In the genomic region with DNA sequence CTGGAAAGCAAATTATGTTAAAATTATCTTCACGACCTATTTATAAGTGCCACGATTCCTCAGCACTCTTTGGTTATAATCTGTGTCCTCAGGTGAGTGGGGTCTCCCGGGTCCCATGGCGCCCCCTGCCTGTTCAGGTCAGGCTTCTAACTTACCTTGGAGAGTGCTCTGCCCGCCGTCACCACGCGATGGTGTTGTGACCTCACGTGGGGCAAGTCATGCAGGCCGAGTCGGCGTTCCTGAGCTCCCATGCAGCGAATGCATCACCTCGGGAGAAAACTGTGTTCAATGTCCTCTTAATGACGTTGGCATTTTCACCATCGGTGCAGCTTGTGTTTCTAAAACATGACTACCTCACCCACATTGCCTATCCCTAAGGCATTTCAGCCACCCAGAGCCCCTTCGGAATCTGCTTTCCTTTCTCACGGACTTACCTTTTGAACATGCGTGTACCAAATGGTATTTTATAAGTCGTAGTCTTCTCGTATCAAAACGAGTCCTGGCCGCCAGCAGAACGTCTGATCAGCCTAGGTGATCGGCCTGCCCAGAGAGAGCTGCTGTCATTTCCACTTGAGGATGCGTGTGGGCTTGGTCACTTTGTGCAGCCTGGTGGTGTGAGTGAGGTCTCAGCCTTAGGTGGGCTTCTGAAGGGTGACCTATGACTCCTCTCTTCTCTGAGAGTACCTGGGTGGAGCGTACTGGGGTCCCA, we compare ENCODE assay signal across 2 cellular contexts.
TF ChIP-seq lines count a peak whose summit lies in the region.

No MANE protein-coding gene starts in this region.

TF ChIP-seq in A549, 52 proteins besides CTCF, POLR2A, EP300 and RAD21 (continued from another document):
- TF ChIP-seq FOSL2 (IDR thresholded peaks at IDR 0.05) (no peak), FOSL2 (CRISPR knock-in tag; IDR thresholded peaks at IDR 0.05) (no peak), BHLHE40 (IDR thresholded peaks at IDR 0.05; ENCODE audit: low read depth, low read length) (no peak), CHD4 (IDR thresholded peaks at IDR 0.05; ENCODE audit: borderline replicate concordance) (no peak), RNF2 (IDR thresholded peaks at IDR 0.05; ENCODE audit: borderline replicate concordance, low read depth) (no peak), HOXB5 (CRISPR knock-in tag; IDR thresholded peaks at IDR 0.05) (no peak), SMC3 (IDR thresholded peaks at IDR 0.05) (no peak), MAZ (IDR thresholded peaks at IDR 0.05; ENCODE audit: borderline replicate concordance, low read depth, low read length) (no peak), ZSCAN20 (CRISPR knock-in tag; IDR thresholded peaks at IDR 0.05) (no peak), HEYL (CRISPR knock-in tag; IDR thresholded peaks at IDR 0.05) (no peak), SREBF2 (IDR thresholded peaks at IDR 0.05) (no peak), CHD2 (IDR thresholded peaks at IDR 0.05; ENCODE audit: low read length, partially characterized antibody) (no peak)
- TF ChIP-seq, protein P1, sequence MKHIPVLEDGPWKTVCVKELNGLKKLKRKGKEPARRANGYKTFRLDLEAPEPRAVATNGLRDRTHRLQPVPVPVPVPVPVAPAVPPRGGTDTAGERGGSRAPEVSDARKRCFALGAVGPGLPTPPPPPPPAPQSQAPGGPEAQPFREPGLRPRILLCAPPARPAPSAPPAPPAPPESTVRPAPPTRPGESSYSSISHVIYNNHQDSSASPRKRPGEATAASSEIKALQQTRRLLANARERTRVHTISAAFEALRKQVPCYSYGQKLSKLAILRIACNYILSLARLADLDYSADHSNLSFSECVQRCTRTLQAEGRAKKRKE (CRISPR knock-in tag; IDR thresholded peaks at IDR 0.05; ENCODE audit: low read depth): no peak
- TF ChIP-seq, protein P2, sequence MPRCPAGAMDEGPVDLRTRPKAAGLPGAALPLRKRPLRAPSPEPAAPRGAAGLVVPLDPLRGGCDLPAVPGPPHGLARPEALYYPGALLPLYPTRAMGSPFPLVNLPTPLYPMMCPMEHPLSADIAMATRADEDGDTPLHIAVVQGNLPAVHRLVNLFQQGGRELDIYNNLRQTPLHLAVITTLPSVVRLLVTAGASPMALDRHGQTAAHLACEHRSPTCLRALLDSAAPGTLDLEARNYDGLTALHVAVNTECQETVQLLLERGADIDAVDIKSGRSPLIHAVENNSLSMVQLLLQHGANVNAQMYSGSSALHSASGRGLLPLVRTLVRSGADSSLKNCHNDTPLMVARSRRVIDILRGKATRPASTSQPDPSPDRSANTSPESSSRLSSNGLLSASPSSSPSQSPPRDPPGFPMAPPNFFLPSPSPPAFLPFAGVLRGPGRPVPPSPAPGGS (IDR thresholded peaks at IDR 0.05): no peak
- TF ChIP-seq, protein P3, sequence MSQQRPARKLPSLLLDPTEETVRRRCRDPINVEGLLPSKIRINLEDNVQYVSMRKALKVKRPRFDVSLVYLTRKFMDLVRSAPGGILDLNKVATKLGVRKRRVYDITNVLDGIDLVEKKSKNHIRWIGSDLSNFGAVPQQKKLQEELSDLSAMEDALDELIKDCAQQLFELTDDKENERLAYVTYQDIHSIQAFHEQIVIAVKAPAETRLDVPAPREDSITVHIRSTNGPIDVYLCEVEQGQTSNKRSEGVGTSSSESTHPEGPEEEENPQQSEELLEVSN (IDR thresholded peaks at IDR 0.05; ENCODE audit: borderline replicate concordance, low read depth): no peak
- TF ChIP-seq, protein P4, sequence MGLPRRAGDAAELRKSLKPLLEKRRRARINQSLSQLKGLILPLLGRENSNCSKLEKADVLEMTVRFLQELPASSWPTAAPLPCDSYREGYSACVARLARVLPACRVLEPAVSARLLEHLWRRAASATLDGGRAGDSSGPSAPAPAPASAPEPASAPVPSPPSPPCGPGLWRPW (IDR thresholded peaks at IDR 0.05): no peak
- TF ChIP-seq, protein P5, sequence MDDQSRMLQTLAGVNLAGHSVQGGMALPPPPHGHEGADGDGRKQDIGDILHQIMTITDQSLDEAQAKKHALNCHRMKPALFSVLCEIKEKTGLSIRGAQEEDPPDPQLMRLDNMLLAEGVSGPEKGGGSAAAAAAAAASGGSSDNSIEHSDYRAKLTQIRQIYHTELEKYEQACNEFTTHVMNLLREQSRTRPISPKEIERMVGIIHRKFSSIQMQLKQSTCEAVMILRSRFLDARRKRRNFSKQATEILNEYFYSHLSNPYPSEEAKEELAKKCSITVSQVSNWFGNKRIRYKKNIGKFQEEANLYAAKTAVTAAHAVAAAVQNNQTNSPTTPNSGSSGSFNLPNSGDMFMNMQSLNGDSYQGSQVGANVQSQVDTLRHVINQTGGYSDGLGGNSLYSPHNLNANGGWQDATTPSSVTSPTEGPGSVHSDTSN (IDR thresholded peaks at IDR 0.05): no peak

TF ChIP-seq in HepG2, 621 proteins besides CTCF, POLR2A, EP300 and RAD21 (continued from another document and continues in another):
- TF ChIP-seq ZNF550 (CRISPR knock-in tag; IDR thresholded peaks at IDR 0.05; ENCODE audit: borderline replicate concordance) (no peak), U2AF1 (optimal IDR thresholded peaks at IDR 0.05; ENCODE audit: low read depth, low read length) (no peak), MXI1 (IDR thresholded peaks at IDR 0.05; ENCODE audit: borderline replicate concordance, low read depth, low read length) (no peak), STAG1 (CRISPR knock-in tag; IDR thresholded peaks at IDR 0.05) (peak; percentile 63), CBX2 (IDR thresholded peaks at IDR 0.05; ENCODE audit: low read depth, low read length) (no peak), CBX2 (CRISPR knock-in tag; IDR thresholded peaks at IDR 0.05; ENCODE audit: low read depth) (no peak), ZFY (CRISPR knock-in tag; IDR thresholded peaks at IDR 0.05) (0 out of 2 replicates have a peak, but pooled peaks have one; percentile 12), ZFP1 (CRISPR knock-in tag; IDR thresholded peaks at IDR 0.05) (no peak), HOXA3 (CRISPR knock-in tag; IDR thresholded peaks at IDR 0.05) (peak; percentile 21; the same call in 1 of the 2 replicates), SALL1 (CRISPR knock-in tag; IDR thresholded peaks at IDR 0.05) (peak; percentile 13; the same call in 1 of the 2 replicates), TCF7 (IDR thresholded peaks at IDR 0.05; ENCODE audit: low read depth) (no peak), ZSCAN12 (CRISPR knock-in tag; IDR thresholded peaks at IDR 0.05) (no peak)
- TF ChIP-seq, protein P6, sequence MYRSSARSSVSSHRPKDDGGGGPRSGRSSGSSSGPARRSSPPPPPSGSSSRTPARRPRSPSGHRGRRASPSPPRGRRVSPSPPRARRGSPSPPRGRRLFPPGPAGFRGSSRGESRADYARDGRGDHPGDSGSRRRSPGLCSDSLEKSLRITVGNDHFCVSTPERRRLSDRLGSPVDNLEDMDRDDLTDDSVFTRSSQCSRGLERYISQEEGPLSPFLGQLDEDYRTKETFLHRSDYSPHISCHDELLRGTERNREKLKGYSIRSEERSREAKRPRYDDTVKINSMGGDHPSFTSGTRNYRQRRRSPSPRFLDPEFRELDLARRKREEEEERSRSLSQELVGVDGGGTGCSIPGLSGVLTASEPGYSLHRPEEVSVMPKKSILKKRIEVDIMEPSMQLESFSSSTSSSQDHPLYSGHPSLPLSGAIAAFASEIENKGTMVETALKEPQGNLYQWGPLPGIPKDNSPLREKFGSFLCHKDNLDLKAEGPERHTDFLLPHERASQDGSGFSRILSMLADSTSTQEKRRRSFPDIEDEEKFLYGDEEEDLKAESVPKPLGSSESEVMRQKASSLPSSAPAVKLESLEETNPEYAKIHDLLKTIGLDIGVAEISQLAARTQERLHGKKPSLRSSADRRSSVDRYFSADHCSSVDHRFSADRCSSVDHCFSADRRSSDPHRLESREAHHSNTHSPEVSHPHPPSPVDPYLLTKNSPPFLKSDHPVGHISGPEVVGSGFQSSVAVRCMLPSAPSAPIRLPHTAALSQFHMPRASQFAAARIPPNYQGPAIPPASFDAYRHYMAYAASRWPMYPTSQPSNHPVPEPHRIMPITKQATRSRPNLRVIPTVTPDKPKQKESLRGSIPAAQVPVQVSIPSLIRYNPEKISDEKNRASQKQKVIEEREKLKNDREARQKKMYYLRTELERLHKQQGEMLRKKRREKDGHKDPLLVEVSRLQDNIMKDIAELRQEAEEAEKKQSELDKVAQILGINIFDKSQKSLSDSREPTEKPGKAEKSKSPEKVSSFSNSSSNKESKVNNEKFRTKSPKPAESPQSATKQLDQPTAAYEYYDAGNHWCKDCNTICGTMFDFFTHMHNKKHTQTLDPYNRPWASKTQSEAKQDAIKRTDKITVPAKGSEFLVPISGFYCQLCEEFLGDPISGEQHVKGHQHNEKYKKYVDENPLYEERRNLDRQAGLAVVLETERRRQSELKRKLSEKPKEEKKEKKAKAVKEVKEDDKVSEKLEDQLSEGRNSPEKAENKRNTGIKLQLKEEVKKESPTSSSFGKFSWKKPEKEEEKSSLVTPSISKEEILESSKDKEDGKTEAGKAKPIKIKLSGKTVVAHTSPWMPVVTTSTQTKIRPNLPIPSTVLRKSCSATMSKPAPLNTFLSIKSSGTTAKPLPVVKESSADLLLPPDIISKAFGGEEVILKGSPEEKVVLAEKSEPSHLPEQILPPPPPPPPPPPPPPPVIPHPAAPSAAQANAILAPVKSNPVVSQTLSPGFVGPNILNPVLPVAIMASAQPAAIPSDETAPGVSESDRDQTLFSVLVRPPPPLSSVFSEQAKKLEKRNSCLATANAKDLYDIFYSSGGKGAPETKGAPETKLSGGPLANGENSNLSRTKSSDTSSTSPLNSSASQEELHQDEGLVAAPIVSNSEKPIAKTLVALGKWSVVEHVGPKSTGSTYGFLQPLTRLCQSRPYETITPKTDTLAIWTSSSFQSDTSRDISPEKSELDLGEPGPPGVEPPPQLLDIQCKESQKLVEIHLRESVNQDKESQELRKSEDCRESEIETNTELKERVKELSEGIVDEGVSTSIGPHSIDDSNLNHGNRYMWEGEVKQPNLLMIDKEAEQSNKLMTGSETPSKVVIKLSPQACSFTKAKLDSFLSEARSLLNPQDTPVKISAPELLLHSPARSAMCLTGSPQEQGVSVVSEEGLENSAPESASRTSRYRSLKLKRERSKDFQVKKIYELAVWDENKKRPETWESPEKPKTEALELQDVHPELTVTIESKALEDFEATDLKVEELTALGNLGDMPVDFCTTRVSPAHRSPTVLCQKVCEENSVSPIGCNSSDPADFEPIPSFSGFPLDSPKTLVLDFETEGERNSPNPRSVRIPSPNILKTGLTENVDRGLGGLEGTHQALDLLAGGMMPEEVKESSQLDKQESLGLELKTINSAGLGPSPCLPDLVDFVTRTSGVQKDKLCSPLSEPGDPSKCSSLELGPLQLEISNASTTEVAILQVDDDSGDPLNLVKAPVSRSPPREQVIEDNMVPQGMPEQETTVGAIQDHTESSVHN (CRISPR knock-in tag; IDR thresholded peaks at IDR 0.05): no peak
- TF ChIP-seq, protein P7, sequence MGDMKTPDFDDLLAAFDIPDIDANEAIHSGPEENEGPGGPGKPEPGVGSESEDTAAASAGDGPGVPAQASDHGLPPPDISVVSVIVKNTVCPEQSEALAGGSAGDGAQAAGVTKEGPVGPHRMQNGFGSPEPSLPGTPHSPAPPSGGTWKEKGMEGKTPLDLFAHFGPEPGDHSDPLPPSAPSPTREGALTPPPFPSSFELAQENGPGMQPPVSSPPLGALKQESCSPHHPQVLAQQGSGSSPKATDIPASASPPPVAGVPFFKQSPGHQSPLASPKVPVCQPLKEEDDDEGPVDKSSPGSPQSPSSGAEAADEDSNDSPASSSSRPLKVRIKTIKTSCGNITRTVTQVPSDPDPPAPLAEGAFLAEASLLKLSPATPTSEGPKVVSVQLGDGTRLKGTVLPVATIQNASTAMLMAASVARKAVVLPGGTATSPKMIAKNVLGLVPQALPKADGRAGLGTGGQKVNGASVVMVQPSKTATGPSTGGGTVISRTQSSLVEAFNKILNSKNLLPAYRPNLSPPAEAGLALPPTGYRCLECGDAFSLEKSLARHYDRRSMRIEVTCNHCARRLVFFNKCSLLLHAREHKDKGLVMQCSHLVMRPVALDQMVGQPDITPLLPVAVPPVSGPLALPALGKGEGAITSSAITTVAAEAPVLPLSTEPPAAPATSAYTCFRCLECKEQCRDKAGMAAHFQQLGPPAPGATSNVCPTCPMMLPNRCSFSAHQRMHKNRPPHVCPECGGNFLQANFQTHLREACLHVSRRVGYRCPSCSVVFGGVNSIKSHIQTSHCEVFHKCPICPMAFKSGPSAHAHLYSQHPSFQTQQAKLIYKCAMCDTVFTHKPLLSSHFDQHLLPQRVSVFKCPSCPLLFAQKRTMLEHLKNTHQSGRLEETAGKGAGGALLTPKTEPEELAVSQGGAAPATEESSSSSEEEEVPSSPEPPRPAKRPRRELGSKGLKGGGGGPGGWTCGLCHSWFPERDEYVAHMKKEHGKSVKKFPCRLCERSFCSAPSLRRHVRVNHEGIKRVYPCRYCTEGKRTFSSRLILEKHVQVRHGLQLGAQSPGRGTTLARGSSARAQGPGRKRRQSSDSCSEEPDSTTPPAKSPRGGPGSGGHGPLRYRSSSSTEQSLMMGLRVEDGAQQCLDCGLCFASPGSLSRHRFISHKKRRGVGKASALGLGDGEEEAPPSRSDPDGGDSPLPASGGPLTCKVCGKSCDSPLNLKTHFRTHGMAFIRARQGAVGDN (CRISPR knock-in tag; IDR thresholded peaks at IDR 0.05): peak; percentile 42
- TF ChIP-seq, protein P8, sequence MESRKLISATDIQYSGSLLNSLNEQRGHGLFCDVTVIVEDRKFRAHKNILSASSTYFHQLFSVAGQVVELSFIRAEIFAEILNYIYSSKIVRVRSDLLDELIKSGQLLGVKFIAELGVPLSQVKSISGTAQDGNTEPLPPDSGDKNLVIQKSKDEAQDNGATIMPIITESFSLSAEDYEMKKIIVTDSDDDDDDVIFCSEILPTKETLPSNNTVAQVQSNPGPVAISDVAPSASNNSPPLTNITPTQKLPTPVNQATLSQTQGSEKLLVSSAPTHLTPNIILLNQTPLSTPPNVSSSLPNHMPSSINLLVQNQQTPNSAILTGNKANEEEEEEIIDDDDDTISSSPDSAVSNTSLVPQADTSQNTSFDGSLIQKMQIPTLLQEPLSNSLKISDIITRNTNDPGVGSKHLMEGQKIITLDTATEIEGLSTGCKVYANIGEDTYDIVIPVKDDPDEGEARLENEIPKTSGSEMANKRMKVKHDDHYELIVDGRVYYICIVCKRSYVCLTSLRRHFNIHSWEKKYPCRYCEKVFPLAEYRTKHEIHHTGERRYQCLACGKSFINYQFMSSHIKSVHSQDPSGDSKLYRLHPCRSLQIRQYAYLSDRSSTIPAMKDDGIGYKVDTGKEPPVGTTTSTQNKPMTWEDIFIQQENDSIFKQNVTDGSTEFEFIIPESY (CRISPR knock-in tag; IDR thresholded peaks at IDR 0.05): peak; percentile 93
- TF ChIP-seq, protein P9, sequence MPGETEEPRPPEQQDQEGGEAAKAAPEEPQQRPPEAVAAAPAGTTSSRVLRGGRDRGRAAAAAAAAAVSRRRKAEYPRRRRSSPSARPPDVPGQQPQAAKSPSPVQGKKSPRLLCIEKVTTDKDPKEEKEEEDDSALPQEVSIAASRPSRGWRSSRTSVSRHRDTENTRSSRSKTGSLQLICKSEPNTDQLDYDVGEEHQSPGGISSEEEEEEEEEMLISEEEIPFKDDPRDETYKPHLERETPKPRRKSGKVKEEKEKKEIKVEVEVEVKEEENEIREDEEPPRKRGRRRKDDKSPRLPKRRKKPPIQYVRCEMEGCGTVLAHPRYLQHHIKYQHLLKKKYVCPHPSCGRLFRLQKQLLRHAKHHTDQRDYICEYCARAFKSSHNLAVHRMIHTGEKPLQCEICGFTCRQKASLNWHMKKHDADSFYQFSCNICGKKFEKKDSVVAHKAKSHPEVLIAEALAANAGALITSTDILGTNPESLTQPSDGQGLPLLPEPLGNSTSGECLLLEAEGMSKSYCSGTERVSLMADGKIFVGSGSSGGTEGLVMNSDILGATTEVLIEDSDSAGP (CRISPR knock-in tag; IDR thresholded peaks at IDR 0.05; ENCODE audit: borderline replicate concordance): peak; percentile 13; the same call in 1 of the 2 replicates
- TF ChIP-seq, protein P10, sequence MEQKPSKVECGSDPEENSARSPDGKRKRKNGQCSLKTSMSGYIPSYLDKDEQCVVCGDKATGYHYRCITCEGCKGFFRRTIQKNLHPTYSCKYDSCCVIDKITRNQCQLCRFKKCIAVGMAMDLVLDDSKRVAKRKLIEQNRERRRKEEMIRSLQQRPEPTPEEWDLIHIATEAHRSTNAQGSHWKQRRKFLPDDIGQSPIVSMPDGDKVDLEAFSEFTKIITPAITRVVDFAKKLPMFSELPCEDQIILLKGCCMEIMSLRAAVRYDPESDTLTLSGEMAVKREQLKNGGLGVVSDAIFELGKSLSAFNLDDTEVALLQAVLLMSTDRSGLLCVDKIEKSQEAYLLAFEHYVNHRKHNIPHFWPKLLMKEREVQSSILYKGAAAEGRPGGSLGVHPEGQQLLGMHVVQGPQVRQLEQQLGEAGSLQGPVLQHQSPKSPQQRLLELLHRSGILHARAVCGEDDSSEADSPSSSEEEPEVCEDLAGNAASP (CRISPR knock-in tag; IDR thresholded peaks at IDR 0.05; ENCODE audit: borderline replicate concordance): peak; percentile 15; the same call in 1 of the 2 replicates
